ENCODE assay signal across 16 cellular contexts in genomic region chr7:35613150-35613549, GRCh38.
DNase-seq lines count a peak whose midpoint lies in the region; ATAC-seq and TF ChIP-seq lines count a peak whose summit lies in the region.
"Had no signal": no experiment of that assay in that cellular context is flagged by ENCODE, and none has a peak within 500 bp of the region (broad histone marks: within the 10 kb centered on the region; RNA-seq: fewer than 3 reads in every experiment).

No MANE protein-coding gene starts in this region.

- no peak overlapping the region for H2AFZ ChIP-seq in mesenchymal stem cell (ENCODE audit: low read depth, low read length)

- H3K4ac ChIP-seq in mesenchymal stem cell (ENCODE audit: low read depth in 1 of 2, low read length in 2 of 2), result peak overlapping the region in 1 of 2 experiments; percentile 57

- no peak overlapping the region for H3K9ac ChIP-seq in mesenchymal stem cell (ENCODE audit: low read length)
- H3K9ac ChIP-seq: KMS-11 had no signal

- no peak overlapping the region for H2AK5ac ChIP-seq in mesenchymal stem cell (ENCODE audit: low read length, severe bottlenecking)

- no peaks in the 10 kb centered on the region for H3K79me1 ChIP-seq in mesenchymal stem cell (replicated peaks; ENCODE audit: low read length, poor library complexity, severe bottlenecking)

- no peak overlapping the region for H3K4me2 ChIP-seq in mesenchymal stem cell (ENCODE audit: low read length, poor library complexity, severe bottlenecking)
- H3K4me2 ChIP-seq: A549, KMS-11 had no signal

- H3K18ac ChIP-seq in mesenchymal stem cell (ENCODE audit: low read depth in 1 of 2, low read length in 2 of 2), result peak overlapping the region in 1 of 2 experiments; percentile 6

- no peak overlapping the region for H2BK15ac ChIP-seq in mesenchymal stem cell (ENCODE audit: low read depth, poor library complexity, severe bottlenecking)

- CTCF ChIA-PET in AG04449 (lab: Yijun Ruan, JAX), result interaction anchor here (6.2 kb wide), 1 partner anchor 12 kb away, joined by 60 read pairs; no protein-coding TSS in a partner anchor

- 12% methylated on average over 2 of the region's 2 CpGs for WGBS in mesenchymal stem cell

- no peak overlapping the region for H4K8ac ChIP-seq in mesenchymal stem cell (ENCODE audit: low read length)

- H3K14ac ChIP-seq in mesenchymal stem cell (ENCODE audit: low read length in 2 of 2), result no peak overlapping the region

- H3K36me3 ChIP-seq in mesenchymal stem cell (ENCODE audit: control insufficient read depth in 1 of 2, insufficient read depth in 2 of 2, low read depth in 1 of 2, low read length in 2 of 2), result peaks cover 4 to 7% of the 10 kb centered on the region in 2 experiments
- H3K36me3 ChIP-seq: Peyer's patch, SJSA1 had no signal

- H3K27ac ChIP-seq in mesenchymal stem cell (ENCODE audit: low read length, poor library complexity, severe bottlenecking), result no peak overlapping the region
- H3K27ac ChIP-seq: A549, KMS-11, Peyer's patch, SJSA1 had no signal

- H2BK5ac ChIP-seq in mesenchymal stem cell (ENCODE audit: low read depth, low read length, poor library complexity, severe bottlenecking), result no peak overlapping the region

- no peaks in the 10 kb centered on the region for H3K4me1 ChIP-seq in mesenchymal stem cell (ENCODE audit: control insufficient read depth, insufficient read depth, low read depth, low read length)
- H3K4me1 ChIP-seq: A549, Peyer's patch, SJSA1 had no signal

- no peak overlapping the region for H3K4me3 ChIP-seq in AG04449 (ENCODE audit: low read depth, low read length)
- no peak overlapping the region for H3K4me3 ChIP-seq in mesenchymal stem cell (ENCODE audit: insufficient read depth in 1 of 2, low read depth in 1 of 2, low read length in 2 of 2)
- H3K4me3 ChIP-seq: A549, Peyer's patch, SJSA1 had no signal

- H2BK12ac ChIP-seq in mesenchymal stem cell (ENCODE audit: low read length in 2 of 2), result no peak overlapping the region

- peak overlapping the region; percentile 15 for H2BK120ac ChIP-seq in mesenchymal stem cell (ENCODE audit: low read depth, low read length)

- peak; percentile 23 for DNase-seq in AG04449 (ENCODE audit: low read depth, low spot score)
- DNase-seq in ELF-1 (ENCODE audit: low read depth, low spot score), result peak; percentile 25
- peak; percentile 58 for DNase-seq in NCI-H69 (lab: John Stamatoyannopoulos, UW)
- DNase-seq in mesenchymal stem cell, result peak; percentile 47
- DNase-seq in AG20443 (ENCODE audit: low spot score), result no peak
- no peak for DNase-seq in stimulated activated CD4-positive, alpha-beta T cell treated with anti-CD3 and anti-CD28 coated beads, Interleukin-4, amount 100 ng/mL, for 1 hour
- DNase-seq: C1 segment of cervical spinal cord, DMS79 treated with DMSO at 0.1 percent for 48 hours, NCI-H1436, NCI-H2081, NCI-H510A, Peyer's patch had no signal

- H3K9me3 ChIP-seq in mesenchymal stem cell (ENCODE audit: control insufficient read depth, low read length), result no peaks in the 10 kb centered on the region
- H3K9me3 ChIP-seq: A549, Peyer's patch, SJSA1 had no signal

- ATAC-seq in HG03571 (IDR thresholded peaks at IDR 0.05; ENCODE audit: unreplicated experiment), result no peak
- ATAC-seq: A549 had no signal

- TF ChIP-seq CTCF in AG04449 (IDR thresholded peaks at IDR 0.05; ENCODE audit: insufficient read depth, low read length, missing control alignments), result no peak

- POLR2A ChIA-PET in AG04449 (lab: Yijun Ruan, JAX), result interaction anchor here (0.7 kb wide), 1 partner anchor 305 kb away, joined by 3 read pairs; no protein-coding TSS in a partner anchor

- H3K27me3 ChIP-seq in mesenchymal stem cell (ENCODE audit: control insufficient read depth in 1 of 2, insufficient read depth in 1 of 2, low read length in 2 of 2), result no peaks in the 10 kb centered on the region
- H3K27me3 ChIP-seq: Peyer's patch, SJSA1 had no signal

- no peak overlapping the region for H4K91ac ChIP-seq in mesenchymal stem cell (ENCODE audit: low read length)

- H3K23ac ChIP-seq in mesenchymal stem cell (ENCODE audit: low read length in 2 of 2), result no peak overlapping the region

Comparison
In these comparisons a context has a peak if more than half of its experiments do, and no peak if none do; other contexts are left out.
1. DNase-seq: peak in AG04449 (single experiment), ELF-1 (single experiment), NCI-H69 (single experiment) and mesenchymal stem cell (single experiment); none in AG20443 (single experiment) and stimulated activated CD4-positive, alpha-beta T cell treated with anti-CD3 and anti-CD28 coated beads, Interleukin-4, amount 100 ng/mL, for 1 hour (single experiment).